13 cellular contexts compared by ENCODE assay signal in genomic region chr12:11892065-11892391, GRCh38.
A peak's percentile ranks its signal among the peaks of the same experiment; 100 is the strongest.
DNase-seq lines count a peak whose midpoint lies in the region; ATAC-seq and TF ChIP-seq lines count a peak whose summit lies in the region.
"Had no signal": no experiment of that assay in that cellular context is flagged by ENCODE, and none has a peak within 500 bp of the region (broad histone marks: within the 10 kb centered on the region; RNA-seq: fewer than 3 reads in every experiment).

No MANE protein-coding gene starts in this region.

- H3K9me3 ChIP-seq in DND-41 (ENCODE audit: insufficient read depth, low read length, severe bottlenecking) = no peaks in the 10 kb centered on the region
- no peaks in the 10 kb centered on the region for H3K9me3 ChIP-seq in fibroblast of lung (ENCODE audit: control insufficient read depth, insufficient read depth, low read depth, low read length)
- H3K9me3 ChIP-seq in MM.1S (replicated peaks; ENCODE audit: insufficient read depth, low read length) = no peaks in the 10 kb centered on the region
- H3K9me3 ChIP-seq: stomach had no signal

- H4K20me1 ChIP-seq in DND-41 (ENCODE audit: insufficient read depth, low read length) (no peaks in the 10 kb centered on the region), fibroblast of lung (ENCODE audit: control insufficient read depth, extremely low read depth, insufficient read depth, low read length) (no peaks in the 10 kb centered on the region), MM.1S (ENCODE audit: insufficient read depth, low read length) (no peaks in the 10 kb centered on the region)

- H3K79me2 ChIP-seq in DND-41 (ENCODE audit: insufficient read depth, low read length) (0 out of 2 replicates have a peak, but pooled peaks cover 9% of the 10 kb centered on the region), fibroblast of lung (ENCODE audit: control insufficient read depth, insufficient read depth, low read length) (no peaks in the 10 kb centered on the region), MM.1S (ENCODE audit: low read length) (no peaks in the 10 kb centered on the region)

- H3K27me3 ChIP-seq in DND-41 (ENCODE audit: insufficient read depth, low read length, poor library complexity) (no peaks in the 10 kb centered on the region), fibroblast of lung (ENCODE audit: control insufficient read depth, insufficient read depth, low read length) (no peaks in the 10 kb centered on the region), MM.1S (replicated peaks; ENCODE audit: insufficient read depth, low read length) (no peaks in the 10 kb centered on the region)
- H3K27me3 ChIP-seq: stomach had no signal

- H3K4me1 ChIP-seq in DND-41 (ENCODE audit: insufficient read depth, low read length) (peaks cover 59% of the 10 kb centered on the region), fibroblast of lung (ENCODE audit: control insufficient read depth, extremely low read depth, insufficient read depth, low read length) (no peaks in the 10 kb centered on the region), MM.1S (ENCODE audit: low read length) (peaks cover 23% of the 10 kb centered on the region)

- no peak for TF ChIP-seq CTCF in DND-41 (IDR thresholded peaks at IDR 0.05; ENCODE audit: borderline replicate concordance, extremely low read depth, low read length, poor library complexity, severe bottlenecking)
- peak; percentile 74 for TF ChIP-seq CTCF in VCaP (conservative IDR thresholded peaks at IDR 0.05)
- TF ChIP-seq CTCF in fibroblast of lung (conservative IDR thresholded peaks at IDR 0.05 in 1 of 2, IDR thresholded peaks at IDR 0.05 in 1 of 2; ENCODE audit: low read depth in 1 of 2, low read length in 2 of 2) = peak; percentile 4 to 26
- no peak; the same call in 1 of the 2 replicates for TF ChIP-seq CTCF in MM.1S (IDR thresholded peaks at IDR 0.05; ENCODE audit: low read length)

- peaks cover 59% of the 10 kb centered on the region for H3K36me3 ChIP-seq in DND-41 (ENCODE audit: insufficient read depth, low read length)
- H3K36me3 ChIP-seq in fibroblast of lung (ENCODE audit: control insufficient read depth, insufficient read depth, low read length) = no peaks in the 10 kb centered on the region
- H3K36me3 ChIP-seq in MM.1S (replicated peaks; ENCODE audit: insufficient read depth, low read length) = no peaks in the 10 kb centered on the region

- H3K4me2 ChIP-seq in DND-41 (ENCODE audit: insufficient read depth, low read length) (no peak overlapping the region), fibroblast of lung (ENCODE audit: extremely low read depth, insufficient read depth, low read length) (no peak overlapping the region), MM.1S (ENCODE audit: low read depth, low read length) (no peak overlapping the region)

- H3K9ac ChIP-seq in DND-41 (ENCODE audit: low read depth, low read length) = no peak overlapping the region
- no peak overlapping the region for H3K9ac ChIP-seq in fibroblast of lung (ENCODE audit: insufficient read depth, low read length)
- no peak overlapping the region for H3K9ac ChIP-seq in MM.1S (ENCODE audit: low read length)

- H3K27ac ChIP-seq in DND-41 (ENCODE audit: low read length) (peak overlapping the region; percentile 71), VCaP (peak overlapping the region; percentile 6; the same call in 1 of the 2 replicates), fibroblast of lung (ENCODE audit: insufficient read depth, low read length) (no peak overlapping the region), MM.1S (ENCODE audit: low read length) (no peak overlapping the region)
- H3K27ac ChIP-seq: stomach had no signal

- ATAC-seq in DND-41 (ENCODE audit: insufficient read depth, low read depth) = no peak
- no peak for ATAC-seq in HG03025 (IDR thresholded peaks at IDR 0.05; ENCODE audit: low FRiP score, unreplicated experiment)
- ATAC-seq: T-cell had no signal

- peaks cover 16% of the 10 kb centered on the region for H3F3A ChIP-seq in MM.1S (ENCODE audit: insufficient read depth, low read length)

- H2AFZ ChIP-seq in DND-41 (ENCODE audit: low read depth, low read length) (no peak overlapping the region), fibroblast of lung (ENCODE audit: low read length) (no peak overlapping the region), MM.1S (ENCODE audit: low read length) (no peak overlapping the region)

- H3K9me2 ChIP-seq in MM.1S (replicated peaks; ENCODE audit: insufficient read depth, low read length) = no peaks in the 10 kb centered on the region

- DNase-seq in DND-41 = no peak
- no peak for DNase-seq in fibroblast of lung (ENCODE audit: low read depth in 2 of 2)
- peak; percentile 13 for DNase-seq in retina
- no peak for DNase-seq in SKM-1 treated with dmso at 0.1 percent for 144 hours (lab: John Stamatoyannopoulos, UW; ENCODE audit: unreplicated experiment)
- no peak for DNase-seq in MM.1S
- DNase-seq in activated CD4-positive, alpha-beta T cell treated with anti-CD3 and anti-CD28 coated beads for 1 hour = no peak
- DNase-seq: KG1; NCI-H2081 treated with DMSO at 0.1 percent for 48 hours; stimulated activated CD4-positive, alpha-beta T cell treated with anti-CD3 and anti-CD28 coated beads, Interleukin-4, amount 100 ng/mL, for 24 hours; stomach; T-cell had no signal

- H3K4me3 ChIP-seq in DND-41 (ENCODE audit: low read depth in 1 of 2, low read length in 2 of 2) (no peak overlapping the region), fibroblast of lung (replicated peaks in 1 of 4; ENCODE audit: control extremely low read depth in 1 of 4, insufficient read depth in 1 of 4, low read depth in 3 of 4, low read length in 4 of 4) (no peak overlapping the region), MM.1S (ENCODE audit: low read length) (no peak overlapping the region)
- H3K4me3 ChIP-seq: stomach had no signal

Comparison
In these comparisons a context has a peak if more than half of its experiments do, and no peak if none do; other contexts are left out.
1. H3K27ac ChIP-seq: peak in DND-41 (single experiment) and VCaP (single experiment); none in fibroblast of lung (single experiment) and MM.1S (single experiment).
2. CTCF ChIP-seq: peak in VCaP (single experiment) and fibroblast of lung (2 of 2); none in DND-41 (single experiment) and MM.1S (single experiment).